In genomic region chr5:92102313-92102712, GRCh38 we compare ENCODE assay signal across 35 cellular contexts.
"Had no signal": no experiment of that assay in that cellular context is flagged by ENCODE, and none has a peak within 500 bp of the region (broad histone marks: within the 10 kb centered on the region; RNA-seq: fewer than 3 reads in every experiment).

No MANE protein-coding gene starts in this region.

- H3K27me3 Mint-ChIP-seq: activated B cell treated with CpG ODN at 0.5 μM for 24 hours; activated CD8-positive, alpha-beta T cell treated with anti-CD3 and anti-CD28 coated beads for 36 hours; activated naive CD4-positive, alpha-beta T cell treated with anti-CD3 and anti-CD28 coated beads, Interleukin-2, amount 50 U/mL, for 24 hours; activated naive CD8-positive, alpha-beta T cell treated with anti-CD3 and anti-CD28 coated beads for 36 hours; activated naive CD8-positive, alpha-beta T cell treated with anti-CD3 and anti-CD28 coated beads, Interleukin-2, amount 50 U/mL, for 24 hours; effector memory CD8-positive, alpha-beta T cell; T-helper 17 cell had no signal

- H3K4me1 ChIP-seq: adrenal gland, body of pancreas, esophagus squamous epithelium had no signal

- H3K4me1 Mint-ChIP-seq: activated B cell treated with CpG ODN at 0.5 μM for 24 hours; activated naive CD4-positive, alpha-beta T cell treated with anti-CD3 and anti-CD28 coated beads, Interleukin-2, amount 50 U/mL, for 24 hours; activated naive CD8-positive, alpha-beta T cell treated with anti-CD3 and anti-CD28 coated beads for 36 hours; activated naive CD8-positive, alpha-beta T cell treated with anti-CD3 and anti-CD28 coated beads, Interleukin-2, amount 50 U/mL, for 24 hours; T-helper 17 cell had no signal

- FAIRE-seq: colon, endothelial cell of umbilical vein had no signal

- H3K27me3 ChIP-seq: adrenal gland, body of pancreas, esophagus squamous epithelium had no signal

- H3K9me3 ChIP-seq: adrenal gland, body of pancreas, esophagus squamous epithelium had no signal

- H3K27ac ChIP-seq: adrenal gland, body of pancreas, epithelial cell of prostate, esophagus squamous epithelium, WERI-Rb-1 had no signal

- H3K36me3 ChIP-seq: adrenal gland, esophagus squamous epithelium, WERI-Rb-1 had no signal

- H3K36me3 Mint-ChIP-seq: activated naive CD4-positive, alpha-beta T cell treated with anti-CD3 and anti-CD28 coated beads, Interleukin-2, amount 50 U/mL, for 24 hours; activated naive CD8-positive, alpha-beta T cell treated with anti-CD3 and anti-CD28 coated beads for 36 hours had no signal

- H3K4me3 ChIP-seq: adrenal gland, body of pancreas, esophagus squamous epithelium had no signal

- ATAC-seq: activated CD4-positive, CD25-positive, alpha-beta regulatory T cell treated with anti-CD3 and anti-CD28 coated beads, Interleukin-2, amount 50 U/mL, for 24 hours; activated CD8-positive, alpha-beta T cell treated with anti-CD3 and anti-CD28 coated beads for 36 hours; activated naive CD8-positive, alpha-beta T cell treated with anti-CD3 and anti-CD28 coated beads, Interleukin-2, amount 50 U/mL, for 24 hours; body of pancreas; effector memory CD8-positive, alpha-beta T cell; T-helper 17 cell had no signal

- H3K4me3 Mint-ChIP-seq: activated B cell treated with CpG ODN at 0.5 μM for 24 hours; activated CD8-positive, alpha-beta T cell treated with anti-CD3 and anti-CD28 coated beads for 36 hours; activated naive CD4-positive, alpha-beta T cell treated with anti-CD3 and anti-CD28 coated beads for 36 hours; activated naive CD4-positive, alpha-beta T cell treated with anti-CD3 and anti-CD28 coated beads, Interleukin-2, amount 50 U/mL, for 24 hours; activated naive CD8-positive, alpha-beta T cell treated with anti-CD3 and anti-CD28 coated beads for 36 hours; activated naive CD8-positive, alpha-beta T cell treated with anti-CD3 and anti-CD28 coated beads, Interleukin-2, amount 50 U/mL, for 24 hours; activated T-helper 1 cell treated with anti-CD3 and anti-CD28 coated beads, Interleukin-12 subunit alpha, Interleukin-12 subunit beta, Interleukin-2, Interleukin-4 antibody, amounts not matched to agents 30 ng/mL and 10 ng/mL and 1 ng/mL, durations not matched to agents 14 hours and 24 hours and 36 hours; effector memory CD8-positive, alpha-beta T cell; T-helper 17 cell; T-helper 2 cell treated with Interferon-gamma antibody and Interleukin-4, amounts not matched to agents 5 μg/mL and 100 μg/mL, for 36 hours had no signal

- DNase-seq: activated B cell treated with CpG ODN at 0.5 μM for 24 hours; activated CD4-positive, alpha-beta T cell treated with anti-CD3 and anti-CD28 coated beads for 48 hours; activated CD4-positive, alpha-beta T cell treated with anti-CD3 and anti-CD28 coated beads, Interleukin-2, amount 50 U/mL, for 1 hour; activated CD4-positive, alpha-beta T cell treated with anti-CD3 and anti-CD28 coated beads, Interleukin-2, amount 50 U/mL, for 48 hours; activated CD8-positive, alpha-beta memory T cell treated with anti-CD3 and anti-CD28 coated beads for 24 hours; activated CD8-positive, alpha-beta T cell treated with anti-CD3 and anti-CD28 coated beads for 36 hours; activated effector memory CD4-positive, alpha-beta T cell treated with anti-CD3 and anti-CD28 coated beads, Interleukin-2, amount 50 U/mL, for 16 hours; activated naive CD4-positive, alpha-beta T cell treated with anti-CD3 and anti-CD28 coated beads for 36 hours; activated naive CD8-positive, alpha-beta T cell treated with anti-CD3 and anti-CD28 coated beads for 36 hours; activated naive CD8-positive, alpha-beta T cell treated with anti-CD3 and anti-CD28 coated beads, Interleukin-2, amount 50 U/mL, for 24 hours; activated T-cell treated with anti-CD3 and anti-CD28 coated beads, Interleukin-2, amount 50 U/mL, for 1 hour; activated T-cell treated with anti-CD3 and anti-CD28 coated beads, Interleukin-2, amount 50 U/mL, for 48 hours; adrenal gland; amygdala; aorta; body of pancreas; caudate nucleus; cortex of kidney; dermis blood vessel endothelial cell; effector CD4-positive, alpha-beta T cell; effector memory CD8-positive, alpha-beta T cell; esophagus squamous epithelium; foreskin melanocyte; head of caudate nucleus; T-helper 17 cell; T1000; WERI-Rb-1 had no signal

- H3K27ac Mint-ChIP-seq: activated B cell treated with CpG ODN at 0.5 μM for 24 hours; activated CD8-positive, alpha-beta T cell treated with anti-CD3 and anti-CD28 coated beads for 36 hours; activated naive CD4-positive, alpha-beta T cell treated with anti-CD3 and anti-CD28 coated beads for 36 hours; activated naive CD4-positive, alpha-beta T cell treated with anti-CD3 and anti-CD28 coated beads, Interleukin-2, amount 50 U/mL, for 24 hours; activated naive CD8-positive, alpha-beta T cell treated with anti-CD3 and anti-CD28 coated beads for 36 hours; activated naive CD8-positive, alpha-beta T cell treated with anti-CD3 and anti-CD28 coated beads, Interleukin-2, amount 50 U/mL, for 24 hours; activated T-helper 1 cell treated with anti-CD3 and anti-CD28 coated beads, Interleukin-12 subunit alpha, Interleukin-12 subunit beta, Interleukin-2, Interleukin-4 antibody, amounts not matched to agents 30 ng/mL and 10 ng/mL and 1 ng/mL, durations not matched to agents 14 hours and 24 hours and 36 hours; activated T-helper 2 cell treated with anti-CD3 and anti-CD28 coated beads, Interferon-gamma antibody, Interleukin-2, Interleukin-4, amounts not matched to agents 10 μg/mL and 5 μg/mL and 100 μg/mL, durations not matched to agents 14 hours and 24 hours and 36 hours; effector memory CD8-positive, alpha-beta T cell; T-helper 17 cell; T-helper 2 cell treated with Interferon-gamma antibody and Interleukin-4, amounts not matched to agents 5 μg/mL and 100 μg/mL, for 36 hours had no signal

- H3K9me3 Mint-ChIP-seq: activated naive CD4-positive, alpha-beta T cell treated with anti-CD3 and anti-CD28 coated beads for 36 hours; activated naive CD8-positive, alpha-beta T cell treated with anti-CD3 and anti-CD28 coated beads for 36 hours; activated T-helper 1 cell treated with anti-CD3 and anti-CD28 coated beads, Interleukin-12 subunit alpha, Interleukin-12 subunit beta, Interleukin-2, Interleukin-4 antibody, amounts not matched to agents 30 ng/mL and 10 ng/mL and 1 ng/mL, durations not matched to agents 14 hours and 24 hours and 36 hours had no signal
